17 cellular contexts compared by ENCODE assay signal in the genomic region with DNA sequence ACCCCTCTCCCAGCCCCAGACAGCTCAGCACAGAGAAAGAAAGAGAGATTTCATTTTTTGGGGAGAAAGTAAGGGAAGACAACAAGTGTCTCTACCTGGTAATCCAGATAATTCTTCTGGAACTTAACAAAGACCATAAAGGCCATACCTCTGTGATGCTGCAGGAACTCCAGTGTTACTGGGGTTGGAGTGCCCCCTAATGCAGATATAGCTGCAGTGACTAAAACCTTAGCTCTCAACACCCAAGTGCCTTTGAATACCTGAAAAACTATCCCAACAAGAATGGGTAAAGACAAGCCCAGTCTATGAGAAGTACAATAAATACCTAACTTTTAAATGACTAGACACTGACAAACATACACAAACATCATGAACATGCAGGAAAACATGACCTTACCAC.
A peak's percentile ranks its signal among the peaks of the same experiment; 100 is the strongest.
DNase-seq lines count a peak whose midpoint lies in the region; ATAC-seq and TF ChIP-seq lines count a peak whose summit lies in the region.
"Had no signal": no experiment of that assay in that cellular context is flagged by ENCODE, and none has a peak within 500 bp of the region (broad histone marks: within the 10 kb centered on the region; RNA-seq: fewer than 3 reads in every experiment).

No MANE protein-coding gene starts in this region.

- H3K4me3 Mint-ChIP-seq in progenitor cell of endocrine pancreas (ENCODE audit: low read depth): no peak overlapping the region
- H3K4me3 Mint-ChIP-seq: activated naive CD4-positive, alpha-beta T cell treated with anti-CD3 and anti-CD28 coated beads, Interleukin-2, amount 10 ng/mL, durations not matched to agents 7 days and 5 days; effector memory CD8-positive, alpha-beta T cell had no signal

- no peaks in the 10 kb centered on the region for H3K36me3 Mint-ChIP-seq in progenitor cell of endocrine pancreas (ENCODE audit: insufficient read depth)
- H3K36me3 Mint-ChIP-seq: activated naive CD4-positive, alpha-beta T cell treated with anti-CD3 and anti-CD28 coated beads, Interleukin-2, amount 10 ng/mL, durations not matched to agents 7 days and 5 days had no signal

- TF ChIP-seq CTCF in foreskin keratinocyte (conservative IDR thresholded peaks at IDR 0.05) (peak; percentile 76), progenitor cell of endocrine pancreas (IDR thresholded peaks at IDR 0.05; ENCODE audit: unreplicated experiment) (peak; percentile 36), right atrium auricular region (IDR thresholded peaks at IDR 0.05) (no peak)

- in situ Hi-C loops in SK-MEL-5 (cut with HindIII; ENCODE audit: low pct_unique_long_range_greater_than_20kb, low sequenced_read_pairs): no loop called here

- H3K36me3 ChIP-seq in right atrium auricular region: no peaks in the 10 kb centered on the region
- H3K36me3 ChIP-seq: HAP-1, vagina had no signal

- H3K9me3 Mint-ChIP-seq in progenitor cell of endocrine pancreas (ENCODE audit: low read depth): no peaks in the 10 kb centered on the region
- H3K9me3 Mint-ChIP-seq: activated naive CD4-positive, alpha-beta T cell treated with anti-CD3 and anti-CD28 coated beads, Interleukin-2, amount 10 ng/mL, durations not matched to agents 7 days and 5 days had no signal

- DNase-seq in HT1080 (ENCODE audit: low read depth): peak; percentile 26
- peak; percentile 70 for DNase-seq in SK-MEL-5 (ENCODE audit: low read depth, low spot score)
- peak; percentile 69 to 81 for DNase-seq in foreskin keratinocyte
- no peak for DNase-seq in progenitor cell of endocrine pancreas (ENCODE audit: low spot score, unreplicated experiment)
- DNase-seq in amniotic stem cell (lab: John Stamatoyannopoulos, UW): no peak
- no peak for DNase-seq in right atrium auricular region (ENCODE audit: low spot score)
- DNase-seq: activated CD4-positive, CD25-positive, alpha-beta regulatory T cell treated with anti-CD3 and anti-CD28 coated beads, Interleukin-2, amount 50 U/mL, for 72 hours; activated naive CD4-positive, alpha-beta T cell treated with anti-CD3 and anti-CD28 coated beads, Interleukin-2, amount 10 ng/mL, durations not matched to agents 7 days and 5 days; effector memory CD8-positive, alpha-beta T cell; GDM1; left ventricle myocardium superior; NCI-H1105; retina; Right ventricle myocardium superior had no signal

- H3K27ac Mint-ChIP-seq in progenitor cell of endocrine pancreas: no peak overlapping the region
- H3K27ac Mint-ChIP-seq: activated naive CD4-positive, alpha-beta T cell treated with anti-CD3 and anti-CD28 coated beads, Interleukin-2, amount 10 ng/mL, durations not matched to agents 7 days and 5 days; effector memory CD8-positive, alpha-beta T cell had no signal

- ATAC-seq in foreskin keratinocyte: peak; percentile 27
- ATAC-seq in HG02759 (IDR thresholded peaks at IDR 0.05; ENCODE audit: unreplicated experiment): no peak
- ATAC-seq: effector memory CD8-positive, alpha-beta T cell; left ventricle myocardium superior had no signal

- no peak overlapping the region for H3K4me3 ChIP-seq in right atrium auricular region
- H3K4me3 ChIP-seq: HAP-1, vagina had no signal

- no peak overlapping the region for H3K27ac ChIP-seq in foreskin keratinocyte
- H3K27ac ChIP-seq in right atrium auricular region: no peak overlapping the region
- H3K27ac ChIP-seq: vagina had no signal

- peaks cover 11% of the 10 kb centered on the region for H3K4me1 ChIP-seq in foreskin keratinocyte
- H3K4me1 ChIP-seq in right atrium auricular region: no peaks in the 10 kb centered on the region
- H3K4me1 ChIP-seq: HAP-1, vagina had no signal

- H3K27me3 ChIP-seq in foreskin keratinocyte: no peaks in the 10 kb centered on the region
- H3K27me3 ChIP-seq in right atrium auricular region: no peaks in the 10 kb centered on the region
- H3K27me3 ChIP-seq: vagina had no signal

- H3K9me3 ChIP-seq in right atrium auricular region: no peaks in the 10 kb centered on the region
- H3K9me3 ChIP-seq: HAP-1, vagina had no signal

- H3K27me3 Mint-ChIP-seq in progenitor cell of endocrine pancreas: no peaks in the 10 kb centered on the region
- H3K27me3 Mint-ChIP-seq: activated naive CD4-positive, alpha-beta T cell treated with anti-CD3 and anti-CD28 coated beads, Interleukin-2, amount 10 ng/mL, durations not matched to agents 7 days and 5 days; effector memory CD8-positive, alpha-beta T cell had no signal

- H3K4me1 Mint-ChIP-seq in progenitor cell of endocrine pancreas (ENCODE audit: low read depth): peaks cover 13% of the 10 kb centered on the region
- H3K4me1 Mint-ChIP-seq: activated naive CD4-positive, alpha-beta T cell treated with anti-CD3 and anti-CD28 coated beads, Interleukin-2, amount 10 ng/mL, durations not matched to agents 7 days and 5 days had no signal

Comparison
In these comparisons a context has a peak if more than half of its experiments do, and no peak if none do; other contexts are left out.
1. DNase-seq: peak in HT1080 (single experiment), SK-MEL-5 (single experiment) and foreskin keratinocyte (2 of 2); none in progenitor cell of endocrine pancreas (single experiment), amniotic stem cell (single experiment) and right atrium auricular region (single experiment).
2. CTCF ChIP-seq: peak in foreskin keratinocyte (single experiment) and progenitor cell of endocrine pancreas (single experiment); none in right atrium auricular region (0 of 2).